Comparison of ENCODE assay signal across 20 cellular contexts in the genomic region with DNA sequence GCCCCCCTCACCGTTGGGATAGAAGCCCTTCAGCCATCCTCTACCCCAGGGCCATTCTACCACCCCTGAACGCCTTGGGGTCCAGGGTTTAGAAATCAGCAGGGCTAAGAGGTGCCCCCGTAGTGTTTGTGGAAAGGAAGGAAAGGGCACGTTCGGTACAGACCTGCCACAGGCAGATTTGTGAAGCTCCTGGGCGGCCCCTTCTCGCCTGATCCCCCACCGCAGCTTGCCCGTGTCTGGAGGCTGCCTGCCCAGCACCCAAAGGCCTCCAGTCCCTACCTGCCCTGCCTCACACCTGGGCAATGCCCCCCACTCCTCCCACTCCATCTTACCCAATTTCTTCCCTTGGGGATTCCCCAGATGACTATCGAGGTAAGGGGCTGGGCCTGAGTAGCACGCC. TPM values are rescaled to one million over a fixed set of nuclear protein-coding genes. Genes with fewer than 3 reads are reported as not detected.
DNase-seq lines count a peak whose midpoint lies in the region; ATAC-seq, FAIRE-seq and TF ChIP-seq lines count a peak whose summit lies in the region.
"Had no signal": no experiment of that assay in that cellular context is flagged by ENCODE, and none has a peak within 500 bp of the region (broad histone marks: within the 10 kb centered on the region; RNA-seq: fewer than 3 reads in every experiment).

No MANE protein-coding gene starts in this region.

- TF ChIP-seq EP300 in HepG2 (IDR thresholded peaks at IDR 0.05; ENCODE audit: low read depth in 2 of 2, low read length in 2 of 2) (no peak), HepG2 (CRISPR knock-in tag; IDR thresholded peaks at IDR 0.05; ENCODE audit: borderline replicate concordance) (no peak)

- no peak overlapping the region for H2AFZ ChIP-seq in HepG2 (ENCODE audit: low read length)

- no peak overlapping the region for H3K4me2 ChIP-seq in HepG2 (ENCODE audit: low read depth, low read length)
- H3K4me2 ChIP-seq: A549 had no signal

- no TSS peak for BruUV-seq in HepG2 (replicated peaks; lab: Mats Ljungman, UMichigan)

- no peaks in the 10 kb centered on the region for H3K36me3 Mint-ChIP-seq in naive B cell
- no peaks in the 10 kb centered on the region for H3K36me3 Mint-ChIP-seq in CD8-positive, alpha-beta T cell
- H3K36me3 Mint-ChIP-seq: CD4-positive, CD25-positive, alpha-beta regulatory T cell had no signal

- peak overlapping the region in 4 of 6 donors; percentile 57 to 99 (median 89) for H3K27ac Mint-ChIP-seq in naive B cell
- H3K27ac Mint-ChIP-seq in CD8-positive, alpha-beta T cell: no peak overlapping the region
- H3K27ac Mint-ChIP-seq: B cell; CD4-positive, CD25-positive, alpha-beta regulatory T cell; H9 had no signal

- H3K4me1 Mint-ChIP-seq in naive B cell: peaks cover 16 to 32% (median 22%) of the 10 kb centered on the region in 3 donors
- H3K4me1 Mint-ChIP-seq in CD8-positive, alpha-beta T cell (ENCODE audit: low read depth): peaks cover 3% of the 10 kb centered on the region

- intact Hi-C loops in HepG2 (cut with micrococcal nuclease; ENCODE audit: unreplicated experiment): no loop called here
- intact Hi-C loops in right lobe of liver (cut with DNase I): no loop called here
- intact Hi-C loops in spleen (cut with DNase I; ENCODE audit: low total_unique reads): no loop called here
- intact Hi-C loops in CD8-positive, alpha-beta T cell (cut with DNase I, micrococcal nuclease): no loop called here

- no peaks in the 10 kb centered on the region for H3K79me2 ChIP-seq in HepG2 (ENCODE audit: insufficient read depth, low read length)

- TF ChIP-seq POLR2A in HepG2 (IDR thresholded peaks at IDR 0.05; ENCODE audit: insufficient read depth in 1 of 2, low read depth in 2 of 2, low read length in 2 of 2) (no peak), right lobe of liver (IDR thresholded peaks at IDR 0.05) (no peak), spleen (IDR thresholded peaks at IDR 0.05) (no peak)

- no peak for TF ChIP-seq CTCF in HepG2 (CRISPR knock-in tag; IDR thresholded peaks at IDR 0.05)
- no peak for TF ChIP-seq CTCF in right lobe of liver (IDR thresholded peaks at IDR 0.05)
- TF ChIP-seq CTCF in spleen (IDR thresholded peaks at IDR 0.05 in 8 of 11, conservative IDR thresholded peaks at IDR 0.05 in 3 of 11): no peak
- TF ChIP-seq CTCF in CD8-positive, alpha-beta T cell (IDR thresholded peaks at IDR 0.05): no peak

- H3K4me1 ChIP-seq in HepG2 (ENCODE audit: insufficient read depth, low read length) (peaks cover 15% of the 10 kb centered on the region), right lobe of liver (peaks cover 0 to 9% (median 0%) of the 10 kb centered on the region in 4 donors), spleen (peaks cover 0 to 13% (median 0%) of the 10 kb centered on the region in 6 donors)
- no peaks in the 10 kb centered on the region for H3K4me1 ChIP-seq in CD8-positive, alpha-beta T cell (ENCODE audit: insufficient read depth, low read length)
- H3K4me1 ChIP-seq: A549 had no signal

- DNase-seq in HepG2 (ENCODE audit: low spot score) (no peak), right lobe of liver (no peak), naive B cell (no peak), spleen (peak; percentile 63), ACHN (no peak)
- DNase-seq in CD8-positive, alpha-beta T cell: no peak
- DNase-seq: C1 segment of cervical spinal cord; Caco-2; CD4-positive, CD25-positive, alpha-beta regulatory T cell; H9 had no signal

- H4K20me1 ChIP-seq in HepG2 (ENCODE audit: insufficient read depth, low read length): no peaks in the 10 kb centered on the region; the same call in 1 of the 2 replicates

- no peak for TF ChIP-seq RAD21 in HepG2 (CRISPR knock-in tag; IDR thresholded peaks at IDR 0.05)

- H3K9ac ChIP-seq in HepG2 (ENCODE audit: insufficient read depth, low read depth, low read length): no peak overlapping the region

- in situ Hi-C loops in HepG2 (cut with HindIII; ENCODE audit: extremely low pct_ligation_motif_present, low pct_unique_long_range_greater_than_20kb) (no loop called here), ACHN (cut with HindIII; ENCODE audit: low pct_ligation_motif_present, low pct_unique_long_range_greater_than_20kb, low sequenced_read_pairs) (no loop called here)

- peaks cover 0 to 7% (median 5%) of the 10 kb centered on the region in 3 donors for H3K27me3 Mint-ChIP-seq in naive B cell
- peaks cover 3% of the 10 kb centered on the region for H3K27me3 Mint-ChIP-seq in CD8-positive, alpha-beta T cell (ENCODE audit: low read depth)
- H3K27me3 Mint-ChIP-seq: B cell had no signal

- FAIRE-seq in HepG2 (lab: Jason Lieb, UNC): no peak
- FAIRE-seq: A549, D721Med, G401.6, GM12891, GM19239, H1 had no signal

- no peak overlapping the region for H3K4me3 Mint-ChIP-seq in naive B cell
- no peak overlapping the region for H3K4me3 Mint-ChIP-seq in CD8-positive, alpha-beta T cell
- H3K4me3 Mint-ChIP-seq: B cell; CD4-positive, CD25-positive, alpha-beta regulatory T cell; H9 had no signal

- CTCF ChIA-PET in HepG2 (lab: Yijun Ruan, JAX; ENCODE audit: low intra/inter-chr PET ratio, low total read pairs): interaction anchor here (0.5 kb wide), 1 partner anchor 11 kb away, joined by 4 read pairs; no protein-coding TSS in a partner anchor
- CTCF ChIA-PET in CD8-positive, alpha-beta T cell (lab: Charles Lee): no interaction called here

- H3K4me3 ChIP-seq in HepG2 (replicated peaks in 1 of 3; ENCODE audit: insufficient read depth in 1 of 3, low read depth in 2 of 3, low read length in 3 of 3) (no peak overlapping the region), right lobe of liver (no peak overlapping the region), spleen (no peak overlapping the region)
- no peak overlapping the region for H3K4me3 ChIP-seq in CD8-positive, alpha-beta T cell (ENCODE audit: low read depth, low read length)
- H3K4me3 ChIP-seq: A549 had no signal

- no peaks in the 10 kb centered on the region for H3K36me3 ChIP-seq in HepG2 (replicated peaks in 1 of 2; ENCODE audit: control insufficient read depth in 1 of 2, insufficient read depth in 2 of 2, low read length in 2 of 2)
- no peaks in the 10 kb centered on the region for H3K36me3 ChIP-seq in right lobe of liver
- no peaks in the 10 kb centered on the region for H3K36me3 ChIP-seq in spleen
- H3K36me3 ChIP-seq in CD8-positive, alpha-beta T cell (ENCODE audit: insufficient read depth, low read length): no peaks in the 10 kb centered on the region

- H3K9me3 ChIP-seq in HepG2 (ENCODE audit: low read length) (no peaks in the 10 kb centered on the region), right lobe of liver (no peaks in the 10 kb centered on the region), spleen (no peaks in the 10 kb centered on the region)
- H3K9me3 ChIP-seq in CD8-positive, alpha-beta T cell (ENCODE audit: low read length): no peaks in the 10 kb centered on the region
- H3K9me3 ChIP-seq: A549, Caco-2 had no signal

- ATAC-seq in HepG2 (no peak), right lobe of liver (no peak), naive B cell (ENCODE audit: low read depth in 2 of 2) (no peak), HG03520 (IDR thresholded peaks at IDR 0.05; ENCODE audit: unreplicated experiment) (no peak)
- no peak for ATAC-seq in CD8-positive, alpha-beta T cell

- no peaks in the 10 kb centered on the region for H3K9me3 Mint-ChIP-seq in naive B cell
- no peaks in the 10 kb centered on the region for H3K9me3 Mint-ChIP-seq in CD8-positive, alpha-beta T cell
- H3K9me3 Mint-ChIP-seq: CD4-positive, CD25-positive, alpha-beta regulatory T cell; H9 had no signal

- H3K27me3 ChIP-seq in HepG2 (ENCODE audit: control insufficient read depth in 1 of 2, insufficient read depth in 2 of 2, low read length in 2 of 2): peaks cover 5 to 30% of the 10 kb centered on the region in 2 experiments; a peak in 3 of 5 replicates
- H3K27me3 ChIP-seq in right lobe of liver: no peaks in the 10 kb centered on the region
- H3K27me3 ChIP-seq in spleen (replicated peaks in 1 of 7): no peaks in the 10 kb centered on the region
- no peaks in the 10 kb centered on the region for H3K27me3 ChIP-seq in CD8-positive, alpha-beta T cell (ENCODE audit: insufficient read depth, low read length)

- 31% methylated on average over 10 of the region's 11 CpGs for WGBS in HepG2 (ENCODE audit: low lambda C conversion rate)
- WGBS in right lobe of liver (ENCODE audit: insufficient coverage, low coverage, low lambda C conversion rate, missing lambda C conversion rate): 62% methylated on average over 2 of the region's 11 CpGs
- 74 to 89% (median 88%) methylated on average over 11 of the region's 11 CpGs for WGBS in spleen, 5 donors

- POLR2A ChIA-PET in HepG2 (lab: Yijun Ruan, JAX): no interaction called here
- POLR2A ChIA-PET in CD8-positive, alpha-beta T cell (lab: Charles Lee): no interaction called here

- H3K27ac ChIP-seq in HepG2 (ENCODE audit: extremely low read length, insufficient read depth, low read length) (no peak overlapping the region), right lobe of liver (no peak overlapping the region), spleen (no peak overlapping the region)
- no peak overlapping the region for H3K27ac ChIP-seq in CD8-positive, alpha-beta T cell (ENCODE audit: low read depth, low read length)
- H3K27ac ChIP-seq: 22Rv1, A549 had no signal

RNA-seq across cellular contexts. Expression of a gene that starts 21.2 kb away (rescaled TPM):
- 0.04 TPM in 1 of 2 replicates, not detected in the other for total RNA-seq in HepG2 (2016; rRNA removed; fragmentation: Illumina TruSeq; extraction: Trizol)
- not detected in 2 replicates for total RNA-seq in HepG2 (2016; cell fraction: cytosol; rRNA removed; fragmentation: Illumina TruSeq; extraction: Trizol; ENCODE audit: low read depth)
- 0.04 TPM in 1 of 2 replicates, not detected in the other for total RNA-seq in HepG2 (2016; cell fraction: insoluble cytoplasmic fraction; rRNA removed; fragmentation: Illumina TruSeq; extraction: Trizol)
- not detected in 2 replicates for total RNA-seq in HepG2 (2016; cell fraction: membrane; rRNA removed; fragmentation: Illumina TruSeq; extraction: Trizol)
- 0.09 TPM in 1 of 2 replicates, not detected in the other for total RNA-seq in HepG2 (2016; cell fraction: nucleus; rRNA removed; fragmentation: Illumina TruSeq; extraction: Trizol)
- 0.10 and 0.29 TPM in 2 replicates for polyA plus RNA-seq in HepG2 (2011; rRNA removed)
- polyA plus RNA-seq in HepG2 (2011; cell fraction: cytosol; rRNA removed): 0.05 TPM in 2 replicates
- 0.36 and 2.7 TPM in 2 replicates for polyA plus RNA-seq in HepG2 (2011; cell fraction: nucleus; rRNA removed)
- 1.4 and 1.5 TPM in 2 replicates for polyA plus RNA-seq in HepG2 (2012)
- polyA plus RNA-seq in HepG2 (2016; cell fraction: cytosol; fragmentation: Illumina TruSeq; extraction: Trizol; ENCODE audit: low read depth): not detected in 2 replicates
- polyA plus RNA-seq in HepG2 (2016; cell fraction: insoluble cytoplasmic fraction; fragmentation: Illumina TruSeq; extraction: Trizol; ENCODE audit: low read depth): not detected in 2 replicates
- polyA plus RNA-seq in HepG2 (2016; cell fraction: membrane; fragmentation: Illumina TruSeq; extraction: Trizol; ENCODE audit: low read depth): not detected in 2 replicates
- not detected in 2 replicates for polyA plus RNA-seq in HepG2 (2016; cell fraction: nucleus; fragmentation: Illumina TruSeq; extraction: Trizol; ENCODE audit: insufficient read depth, low read depth)
- polyA minus RNA-seq in HepG2 (2011; rRNA and poly(A)+ RNA removed; ENCODE audit: low replicate concordance): 7.5 TPM in 1 of 2 replicates, not detected in the other
- polyA minus RNA-seq in HepG2 (2011; cell fraction: cytosol; rRNA and poly(A)+ RNA removed): 0.44 and 0.69 TPM in 2 replicates
- 0.12 TPM in 1 of 2 replicates, not detected in the other for polyA minus RNA-seq in HepG2 (2011; cell fraction: nucleus; rRNA and poly(A)+ RNA removed)
- under 1 TPM in 2 of 6 experiments, not detected in 4; 0.12 to 0.22 TPM for total RNA-seq in right lobe of liver
- polyA plus RNA-seq in naive B cell (ENCODE audit: low read depth in 6 of 6): 1 to 10 TPM in 1 of 6 donors, under 1 TPM in 5; 0.12 to 3.9 (median 0.47) TPM
- total RNA-seq in spleen: 1 to 10 TPM in 2 of 7 donors, under 1 TPM in 2, not detected in 3; 0.23 to 9.2 (median 0.93) TPM
- under 1 TPM; 0.45 to 0.70 (median 0.54) TPM for polyA plus RNA-seq in spleen
- not detected for total RNA-seq in CD8-positive, alpha-beta T cell
- total RNA-seq: CD4-positive, CD25-positive, alpha-beta regulatory T cell; HT-29 had no signal

RNA-seq across cellular contexts. Expression of a gene that starts 52.9 kb away (rescaled TPM):
- total RNA-seq in HepG2 (2016; rRNA removed; fragmentation: Illumina TruSeq; extraction: Trizol) (63.0 and 93.7 TPM in 2 replicates), right lobe of liver (10 to 100 TPM in 5 of 6 experiments, 1 to 10 TPM in 1; 7.9 to 16.7 (median 11.5) TPM), spleen (10 to 100 TPM; 19.3 to 32.8 (median 28.0) TPM)
- total RNA-seq in HepG2 (2016; cell fraction: cytosol; rRNA removed; fragmentation: Illumina TruSeq; extraction: Trizol; ENCODE audit: low read depth): 30.6 and 36.8 TPM in 2 replicates
- total RNA-seq in HepG2 (2016; cell fraction: insoluble cytoplasmic fraction; rRNA removed; fragmentation: Illumina TruSeq; extraction: Trizol): 58.7 and 94.5 TPM in 2 replicates
- 26.0 and 30.7 TPM in 2 replicates for total RNA-seq in HepG2 (2016; cell fraction: membrane; rRNA removed; fragmentation: Illumina TruSeq; extraction: Trizol)
- 48.0 TPM in 2 replicates for total RNA-seq in HepG2 (2016; cell fraction: nucleus; rRNA removed; fragmentation: Illumina TruSeq; extraction: Trizol)
- polyA plus RNA-seq in HepG2 (2011; rRNA removed) (20.1 and 23.0 TPM in 2 replicates), naive B cell (ENCODE audit: low read depth in 6 of 6) (10 to 100 TPM; 13.2 to 28.9 (median 21.0) TPM), spleen (10 to 100 TPM in 1 of 3 donors, 1 to 10 TPM in 2; 7.4 to 10.0 (median 7.5) TPM)
- 9.8 and 14.8 TPM in 2 replicates for polyA plus RNA-seq in HepG2 (2011; cell fraction: cytosol; rRNA removed)
- 13.3 and 15.1 TPM in 2 replicates for polyA plus RNA-seq in HepG2 (2011; cell fraction: nucleus; rRNA removed)
- 20.6 and 28.7 TPM in 2 replicates for polyA plus RNA-seq in HepG2 (2012)
- polyA plus RNA-seq in HepG2 (2016; cell fraction: cytosol; fragmentation: Illumina TruSeq; extraction: Trizol; ENCODE audit: low read depth): 7.3 and 8.1 TPM in 2 replicates
- polyA plus RNA-seq in HepG2 (2016; cell fraction: insoluble cytoplasmic fraction; fragmentation: Illumina TruSeq; extraction: Trizol; ENCODE audit: low read depth): 76.1 and 78.2 TPM in 2 replicates
- polyA plus RNA-seq in HepG2 (2016; cell fraction: membrane; fragmentation: Illumina TruSeq; extraction: Trizol; ENCODE audit: low read depth): 13.2 and 13.8 TPM in 2 replicates
- polyA plus RNA-seq in HepG2 (2016; cell fraction: nucleus; fragmentation: Illumina TruSeq; extraction: Trizol; ENCODE audit: insufficient read depth, low read depth): 41.1 and 41.6 TPM in 2 replicates
- 20.5 and 33.9 TPM in 2 replicates for polyA minus RNA-seq in HepG2 (2011; rRNA and poly(A)+ RNA removed; ENCODE audit: low replicate concordance)
- polyA minus RNA-seq in HepG2 (2011; cell fraction: cytosol; rRNA and poly(A)+ RNA removed): 24.4 and 25.4 TPM in 2 replicates
- 53.0 and 56.7 TPM in 2 replicates for polyA minus RNA-seq in HepG2 (2011; cell fraction: nucleus; rRNA and poly(A)+ RNA removed)
- total RNA-seq in CD8-positive, alpha-beta T cell: 10 to 100 TPM; 20.2 to 21.6 TPM
